In the genomic region with DNA sequence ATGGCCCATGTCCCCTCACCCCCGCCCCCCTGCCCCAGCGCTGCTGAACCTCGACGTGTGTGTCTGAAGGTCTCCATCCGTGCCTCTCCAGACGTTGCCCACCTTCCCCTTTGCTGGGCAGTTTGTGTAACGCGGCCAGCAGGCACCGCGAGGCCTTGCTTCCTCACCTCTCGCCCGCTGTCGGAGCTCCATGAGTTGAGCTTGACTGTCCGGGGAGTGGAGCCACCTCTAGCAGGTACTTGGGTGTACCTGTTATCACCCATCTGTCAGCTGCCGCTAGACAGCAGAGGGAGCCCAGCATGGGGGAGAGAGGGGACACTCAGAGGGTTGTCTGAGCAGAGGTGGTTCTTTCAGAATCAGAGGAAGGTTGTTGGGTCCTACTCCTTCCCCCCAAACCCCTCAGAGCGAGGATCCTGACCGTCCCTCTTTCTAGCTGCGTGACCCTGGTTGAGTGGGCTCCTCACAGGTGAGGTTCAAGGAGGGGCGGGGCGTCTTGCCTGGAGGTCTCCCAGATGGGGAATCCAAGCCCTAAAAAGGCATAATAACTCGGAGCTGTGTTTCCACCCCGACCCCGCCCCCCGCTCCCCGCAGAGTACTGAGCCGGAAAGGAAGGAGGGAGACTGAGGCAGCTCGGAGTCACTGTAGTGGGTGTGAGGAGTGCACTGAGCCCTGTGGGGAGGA, we compare ENCODE assay signal across 12 cellular contexts.
DNase-seq lines count a peak whose midpoint lies in the region; ATAC-seq and TF ChIP-seq lines count a peak whose summit lies in the region.
"Had no signal": no experiment of that assay in that cellular context is flagged by ENCODE, and none has a peak within 500 bp of the region (broad histone marks: within the 10 kb centered on the region; RNA-seq: fewer than 3 reads in every experiment).

No MANE protein-coding gene starts in this region.

- no peak overlapping the region for H3K27ac ChIP-seq in HUES6 (ENCODE audit: low read depth, low read length)
- H3K27ac ChIP-seq in VCaP, result peak overlapping the region; percentile 81; the same call in 1 of the 2 replicates
- H3K27ac ChIP-seq in layer of hippocampus (ENCODE audit: low read depth, low read length), result peak overlapping the region; percentile 79
- peak overlapping the region; percentile 49 for H3K27ac ChIP-seq in substantia nigra (ENCODE audit: low read depth, low read length, poor library complexity, severe bottlenecking)
- H3K27ac ChIP-seq: GM23248 had no signal

- H3K9ac ChIP-seq in HUES6 (ENCODE audit: low read length), result peak overlapping the region; percentile 29

- TF ChIP-seq CTCF in VCaP (conservative IDR thresholded peaks at IDR 0.05), result no peak

- TF ChIP-seq POLR2A in GM18505 (IDR thresholded peaks at IDR 0.05; ENCODE audit: borderline replicate concordance, extremely low read depth, insufficient read depth, insufficient read length), result no peak

- H3K4me1 ChIP-seq in HUES6 (ENCODE audit: control insufficient read depth, insufficient read depth, low read length), result peaks cover 26% of the 10 kb centered on the region

- no peak for ATAC-seq in GM18505 (IDR thresholded peaks at IDR 0.05; ENCODE audit: unreplicated experiment)

- H3K9me3 ChIP-seq in HUES6 (ENCODE audit: control insufficient read depth, insufficient read depth, low read depth, low read length), result no peaks in the 10 kb centered on the region

- no peaks in the 10 kb centered on the region for H3K36me3 ChIP-seq in HUES6 (ENCODE audit: control insufficient read depth, insufficient read depth, low read length)

- H3K27me3 ChIP-seq in HUES6 (ENCODE audit: control insufficient read depth, insufficient read depth, low read length) (peaks cover 52% of the 10 kb centered on the region), layer of hippocampus (ENCODE audit: control insufficient read depth, insufficient read depth, low read length) (no peaks in the 10 kb centered on the region)

- peak overlapping the region; percentile 59 for H3K4me3 ChIP-seq in HUES6 (ENCODE audit: low read depth, low read length)

- no peak for DNase-seq in substantia nigra (lab: John Stamatoyannopoulos, UW)
- no peak for DNase-seq in NCI-H1436 (lab: John Stamatoyannopoulos, UW)
- DNase-seq in NCI-H446 (lab: John Stamatoyannopoulos, UW), result no peak
- DNase-seq: cortex of kidney, GF-D8, GM23248, Karpas-422, NCI-H2029 had no signal
